In genomic region chr6:155314092-155314772, GRCh38 we compare ENCODE assay signal across 8 cellular contexts. TPM values are rescaled to one million over a fixed set of nuclear protein-coding genes. Genes with fewer than 3 reads are reported as not detected.
A peak's percentile ranks its signal among the peaks of the same experiment; 100 is the strongest.
DNase-seq lines count a peak whose midpoint lies in the region; ATAC-seq and TF ChIP-seq lines count a peak whose summit lies in the region.

Gene TFB1M, minus strand, starts transcription at chr6:155314484. Its CDS starts 56 bp downstream, at chr6:155314428.

- peak; percentile 87 for DNase-seq in GM10266 (ENCODE audit: extremely low spot score)
- DNase-seq in NCI-H1105 (lab: John Stamatoyannopoulos, UW) = peak; percentile 100
- DNase-seq in SW 1271 (lab: John Stamatoyannopoulos, UW) = peak; percentile 97 to 98
- peak; percentile 92 for DNase-seq in activated naive CD8-positive, alpha-beta T cell treated with anti-CD3 and anti-CD28 coated beads, Interleukin-2, amount 50 U/mL, for 16 hours (ENCODE audit: low read depth, low spot score)
- peak; percentile 99 for DNase-seq in Right ventricle myocardium inferior (ENCODE audit: missing footprints)
- peak; percentile 97 to 99 (median 98) for DNase-seq in ovary
- DNase-seq in tibial artery = peak; percentile 97 to 99

- H3K27ac ChIP-seq in ovary = peak within 1 kb of the TSS in 1 of 2 donors; percentile 68
- H3K27ac ChIP-seq in tibial artery = peak within 1 kb of the TSS; percentile 79 to 85

- H3K27me3 ChIP-seq in ovary (no peaks in the 10 kb centered on the region), tibial artery (no peaks in the 10 kb centered on the region)

- TF ChIP-seq CTCF in GM10266 (IDR thresholded peaks at IDR 0.05; ENCODE audit: control insufficient read depth, insufficient read depth, low read depth, missing control alignments) = no peak
- no peak for TF ChIP-seq CTCF in ovary (IDR thresholded peaks at IDR 0.05)
- TF ChIP-seq CTCF in tibial artery (IDR thresholded peaks at IDR 0.05) = no peak

- H3K4me1 ChIP-seq in ovary (ENCODE audit: insufficient read depth) = no peaks in the 10 kb centered on the region
- peaks cover 0 to 12% (median 0%) of the 10 kb centered on the region in 4 donors for H3K4me1 ChIP-seq in tibial artery

- H3K9me3 ChIP-seq in ovary = no peaks in the 10 kb centered on the region
- no peaks in the 10 kb centered on the region for H3K9me3 ChIP-seq in tibial artery

- no peak for TF ChIP-seq EP300 in ovary (IDR thresholded peaks at IDR 0.05)

- 0 to 1% (median 1%) methylated on average over 44 to 52 of the region's 52 CpGs for WGBS in ovary, 3 donors

- peak within 1 kb of the TSS; percentile 82 for H3K4me3 ChIP-seq in ovary
- H3K4me3 ChIP-seq in tibial artery = peak within 1 kb of the TSS; percentile 86 to 90

- peak; percentile 70 for TF ChIP-seq POLR2A in ovary (IDR thresholded peaks at IDR 0.05)

- intact Hi-C loops in Right ventricle myocardium inferior (cut with DNase I) = loop anchor here (5.0 to 10.0 kb wide), 3 partner anchors 37 to 1371 kb away; no protein-coding TSS in a partner anchor
- intact Hi-C loops in ovary (cut with DNase I) = no loop called here
- intact Hi-C loops in tibial artery (cut with DNase I; ENCODE audit: low total_unique reads) = no loop called here

- H3K36me3 ChIP-seq in ovary = no peaks in the 10 kb centered on the region
- peaks cover 0 to 3% (median 0%) of the 10 kb centered on the region in 3 donors for H3K36me3 ChIP-seq in tibial artery

- peak; percentile 94 for ATAC-seq in HG02623 (IDR thresholded peaks at IDR 0.05; ENCODE audit: unreplicated experiment)
- ATAC-seq in Right ventricle myocardium inferior = peak; percentile 99

RNA-seq across cellular contexts. Expression of gene TFB1M, which starts in this region (rescaled TPM):
- total RNA-seq in Right ventricle myocardium inferior (17.9 TPM), ovary (10 to 100 TPM in 5 of 7 donors, 1 to 10 TPM in 2; 6.7 to 18.5 (median 14.6) TPM)
- 10 to 100 TPM in 1 of 2 donors, 1 to 10 TPM in 1; 9.6 to 16.0 TPM for polyA plus RNA-seq in ovary
